In genomic region chr1:26164036-26164927, GRCh38 we compare ENCODE assay signal across 9 cellular contexts. TPM values are rescaled to one million over a fixed set of nuclear protein-coding genes. Genes with fewer than 3 reads are reported as not detected.
DNase-seq lines count a peak whose midpoint lies in the region; ATAC-seq and TF ChIP-seq lines count a peak whose summit lies in the region.
"Had no signal": no experiment of that assay in that cellular context is flagged by ENCODE, and none has a peak within 500 bp of the region (broad histone marks: within the 10 kb centered on the region; RNA-seq: fewer than 3 reads in every experiment).

No MANE protein-coding gene starts in this region.

- H3K4me1 ChIP-seq in Loucy (ENCODE audit: insufficient read depth, low read length, poor library complexity, severe bottlenecking) (peaks cover 27% of the 10 kb centered on the region), uterus (peaks cover 0 to 7% of the 10 kb centered on the region in 2 donors)

- H3K36me3 ChIP-seq in Loucy (ENCODE audit: insufficient read depth, low read length) (no peaks in the 10 kb centered on the region), uterus (no peaks in the 10 kb centered on the region)

- no peaks in the 10 kb centered on the region for H3K27me3 ChIP-seq in Loucy (ENCODE audit: insufficient read depth, low read length, poor library complexity, severe bottlenecking)
- no peaks in the 10 kb centered on the region for H3K27me3 ChIP-seq in uterus

- H3K4me2 ChIP-seq in Loucy (ENCODE audit: low read depth, low read length, poor library complexity, severe bottlenecking), result peak overlapping the region; percentile 49

- no peak overlapping the region for H2AFZ ChIP-seq in Loucy (ENCODE audit: low read length)

- intact Hi-C loops in uterus (cut with DNase I; ENCODE audit: low total_unique reads), result loop anchor here (5.0 kb wide), 1 partner anchor 127 kb away; no protein-coding TSS in a partner anchor

- H3K9ac ChIP-seq in Loucy (ENCODE audit: low read depth, low read length, poor library complexity, severe bottlenecking), result no peak overlapping the region

- H3K9me3 Mint-ChIP-seq in osteocyte (ENCODE audit: unreplicated experiment), result no peaks in the 10 kb centered on the region

- H3K27me3 Mint-ChIP-seq in osteocyte (ENCODE audit: unreplicated experiment), result no peaks in the 10 kb centered on the region

- H3K4me3 ChIP-seq in Loucy (ENCODE audit: low read length, poor library complexity, severe bottlenecking) (peak overlapping the region; percentile 42), foreskin fibroblast (ENCODE audit: low read depth in 1 of 2, low read length in 2 of 2) (peak overlapping the region; percentile 24 to 35), uterus (peak overlapping the region; percentile 20 to 34)

- H3F3A ChIP-seq in Loucy (ENCODE audit: low read depth), result no peaks in the 10 kb centered on the region

- peak overlapping the region; percentile 63 for H3K4me3 Mint-ChIP-seq in osteocyte (ENCODE audit: unreplicated experiment)

- peak overlapping the region; percentile 38 for H3K27ac Mint-ChIP-seq in osteocyte (ENCODE audit: unreplicated experiment)

- no peak for ATAC-seq in HG03039 (IDR thresholded peaks at IDR 0.05; ENCODE audit: unreplicated experiment)

- TF ChIP-seq CTCF in Loucy (conservative IDR thresholded peaks at IDR 0.05; ENCODE audit: low read length) (peak; percentile 39; the same call in 1 of the 2 replicates), foreskin fibroblast (IDR thresholded peaks at IDR 0.05; ENCODE audit: low read depth, low read length) (peak; percentile 16), osteocyte (IDR thresholded peaks at IDR 0.05) (peak; percentile 86), uterus (IDR thresholded peaks at IDR 0.05) (peak; percentile 30 to 82 (median 74))

- H3K4me1 Mint-ChIP-seq in osteocyte (ENCODE audit: unreplicated experiment), result peaks cover 16% of the 10 kb centered on the region

- no peaks in the 10 kb centered on the region for H3K36me3 Mint-ChIP-seq in osteocyte (ENCODE audit: unreplicated experiment)

- no peaks in the 10 kb centered on the region for H3K9me3 ChIP-seq in Loucy (ENCODE audit: insufficient read depth, low read depth, low read length)
- H3K9me3 ChIP-seq in uterus, result no peaks in the 10 kb centered on the region

- DNase-seq in COLO668 (lab: John Stamatoyannopoulos, UW; ENCODE audit: unreplicated experiment) (peak; percentile 62), activated T-helper 1 cell treated with Interleukin-2 at 50 U/mL for 16 hours (ENCODE audit: low read depth) (peak; percentile 42), foreskin fibroblast (peak in 1 of 2 donors; percentile 69), osteocyte (ENCODE audit: extremely low spot score, unreplicated experiment) (no peak), uterus (peak in 1 of 2 donors; percentile 37), GF-D8 (lab: John Stamatoyannopoulos, UW) (no peak)

- no peaks in the 10 kb centered on the region for H3K9me2 ChIP-seq in Loucy (replicated peaks; ENCODE audit: low read depth, low read length)

- peak in 1 of 2 donors; percentile 20 for TF ChIP-seq POLR2A in uterus (IDR thresholded peaks at IDR 0.05)

- H3K27ac ChIP-seq in uterus, result peak overlapping the region; percentile 60 to 77

- no peaks in the 10 kb centered on the region for H4K20me1 ChIP-seq in Loucy (ENCODE audit: insufficient read depth, low read length, poor library complexity, severe bottlenecking)

- peaks cover 28% of the 10 kb centered on the region for H3K79me2 ChIP-seq in Loucy (ENCODE audit: insufficient read depth, low read length)

RNA-seq across cellular contexts. Expression of gene C1orf232, which starts 4.5 kb away (rescaled TPM):
- total RNA-seq in osteocyte, result not detected in 2 replicates
- total RNA-seq in uterus, result not detected
- total RNA-seq: NCI-H460 had no signal

RNA-seq across cellular contexts. Expression of gene FAM110D, which starts 5.4 kb away (rescaled TPM):
- total RNA-seq in osteocyte (not detected in 2 replicates), uterus (10 to 100 TPM in 2 of 4 donors, 1 to 10 TPM in 2; 3.2 to 21.0 (median 14.0) TPM)
- total RNA-seq: NCI-H460 had no signal

RNA-seq across cellular contexts. Expression of gene ZNF593, which starts 5.4 kb away (rescaled TPM):
- 26.8 and 28.6 TPM in 2 replicates for total RNA-seq in osteocyte
- total RNA-seq in uterus, result 10 to 100 TPM in 3 of 4 donors, 1 to 10 TPM in 1; 7.9 to 27.1 (median 16.3) TPM

RNA-seq across cellular contexts. Expression of gene ZNF593OS, which starts 7.3 kb away (rescaled TPM):
- total RNA-seq in osteocyte (not detected in 2 replicates), uterus (not detected)
- total RNA-seq: NCI-H460 had no signal

RNA-seq across cellular contexts. Expression of gene CNKSR1, which starts 13.0 kb away (rescaled TPM):
- total RNA-seq in osteocyte (0.89 and 1.1 TPM in 2 replicates), uterus (10 to 100 TPM in 2 of 4 donors, 1 to 10 TPM in 1, under 1 TPM in 1; 0.29 to 13.3 (median 7.2) TPM)

Comparison
In these comparisons a context has a peak if more than half of its experiments do, and no peak if none do; other contexts are left out.
1. DNase-seq: peak in COLO668 (single experiment) and activated T-helper 1 cell treated with Interleukin-2 at 50 U/mL for 16 hours (single experiment); none in osteocyte (single experiment) and GF-D8 (single experiment).
2. CTCF ChIP-seq: peak in every context shown above with its lines; median percentile 86 in osteocyte; 74 in uterus; 39 in Loucy; 16 in foreskin fibroblast.
3. Peak in every context shown above with its lines, with median percentiles within 50 percentile points of each other: H3K4me3 ChIP-seq.